Comparison of ENCODE assay signal across 12 cellular contexts in genomic region chr4:77001907-77002306, GRCh38. TPM values are rescaled to one million over a fixed set of nuclear protein-coding genes. Genes with fewer than 3 reads are reported as not detected.
DNase-seq lines count a peak whose midpoint lies in the region; ATAC-seq and TF ChIP-seq lines count a peak whose summit lies in the region.
"Had no signal": no experiment of that assay in that cellular context is flagged by ENCODE, and none has a peak within 500 bp of the region (broad histone marks: within the 10 kb centered on the region; RNA-seq: fewer than 3 reads in every experiment).

No MANE protein-coding gene starts in this region.

- H3K4me3 ChIP-seq in esophagus squamous epithelium (no peak overlapping the region), neural progenitor cell (no peak overlapping the region)

- H3K9me3 ChIP-seq in esophagus squamous epithelium (no peaks in the 10 kb centered on the region), neural progenitor cell (ENCODE audit: low read depth) (no peaks in the 10 kb centered on the region)

- no peaks in the 10 kb centered on the region for H3K27me3 Mint-ChIP-seq in neural progenitor cell (ENCODE audit: insufficient read depth, low read depth)
- H3K27me3 Mint-ChIP-seq: stimulated activated memory B cell treated with anti-CD40 and anti-IgM and Interleukin-4, amounts not matched to agents 10 μg/mL and 1 μg/mL and 100 μg/mL, for 72 hours had no signal

- H3K79me2 ChIP-seq in neural progenitor cell (ENCODE audit: low read depth) = no peaks in the 10 kb centered on the region

- H2AFZ ChIP-seq in neural progenitor cell (replicated peaks) = no peak overlapping the region

- peaks cover 3% of the 10 kb centered on the region for H3K9me3 Mint-ChIP-seq in neural progenitor cell
- H3K9me3 Mint-ChIP-seq: activated naive CD4-positive, alpha-beta T cell treated with anti-CD3 and anti-CD28 coated beads for 36 hours; stimulated activated memory B cell treated with anti-CD40 and anti-IgM and Interleukin-4, amounts not matched to agents 10 μg/mL and 1 μg/mL and 100 μg/mL, for 72 hours had no signal

- no peak overlapping the region for H3K9ac ChIP-seq in neural progenitor cell

- H3K4me2 ChIP-seq in neural progenitor cell = peak overlapping the region; percentile 19

- no peak for ATAC-seq in GM21717 (IDR thresholded peaks at IDR 0.05; ENCODE audit: unreplicated experiment)
- no peak for ATAC-seq in HG02852 (IDR thresholded peaks at IDR 0.05; ENCODE audit: unreplicated experiment)
- ATAC-seq: stimulated activated memory B cell treated with anti-CD40 and anti-IgM and Interleukin-4, amounts not matched to agents 10 μg/mL and 1 μg/mL and 100 μg/mL, for 72 hours had no signal

- H3K27ac Mint-ChIP-seq in neural progenitor cell = peak overlapping the region; percentile 83
- H3K27ac Mint-ChIP-seq: activated naive CD4-positive, alpha-beta T cell treated with anti-CD3 and anti-CD28 coated beads for 36 hours; stimulated activated memory B cell treated with anti-CD40 and anti-IgM and Interleukin-4, amounts not matched to agents 10 μg/mL and 1 μg/mL and 100 μg/mL, for 72 hours had no signal

- H3K36me3 ChIP-seq in esophagus squamous epithelium (peaks cover 0 to 35% (median 3%) of the 10 kb centered on the region in 3 donors), neural progenitor cell (peaks cover 12% of the 10 kb centered on the region)

- H3K4me1 ChIP-seq in esophagus squamous epithelium (peaks cover 13 to 30% (median 15%) of the 10 kb centered on the region in 3 donors), neural progenitor cell (peaks cover 19% of the 10 kb centered on the region)

- peaks cover 39% of the 10 kb centered on the region for H3K4me1 Mint-ChIP-seq in neural progenitor cell
- H3K4me1 Mint-ChIP-seq: stimulated activated memory B cell treated with anti-CD40 and anti-IgM and Interleukin-4, amounts not matched to agents 10 μg/mL and 1 μg/mL and 100 μg/mL, for 72 hours had no signal

- H3K27ac ChIP-seq in esophagus squamous epithelium (peak overlapping the region; percentile 13 to 43 (median 42)), neural progenitor cell (peak overlapping the region; percentile 80)

- intact Hi-C loops in esophagus squamous epithelium (cut with DNase I) = no loop called here

- peaks cover 47% of the 10 kb centered on the region for H3K36me3 Mint-ChIP-seq in neural progenitor cell

- no peak for TF ChIP-seq POLR2A in esophagus squamous epithelium (IDR thresholded peaks at IDR 0.05)

- 5 to 11% methylated on average over 1 of the region's 1 CpG for WGBS in esophagus squamous epithelium, 2 donors

- DNase-seq in H4 (ENCODE audit: low spot score) (peak; percentile 44), RPMI7951 (ENCODE audit: low read depth) (peak; percentile 75), esophagus squamous epithelium (lab: John Stamatoyannopoulos, UW) (no peak), neural progenitor cell (ENCODE audit: low spot score) (peak; percentile 46), activated gamma-delta T cell treated with Interleukin-2 at 50 U/mL for 16 hours (no peak), mucosa of gallbladder (ENCODE audit: low spot score) (no peak)
- DNase-seq: activated naive CD4-positive, alpha-beta T cell treated with anti-CD3 and anti-CD28 coated beads for 36 hours; NCI-H446; right cardiac atrium had no signal

- no peak for TF ChIP-seq CTCF in esophagus squamous epithelium (IDR thresholded peaks at IDR 0.05)
- no peak for TF ChIP-seq CTCF in neural progenitor cell (IDR thresholded peaks at IDR 0.05)

- H3F3A ChIP-seq in neural progenitor cell (ENCODE audit: low read depth) = peaks cover 43% of the 10 kb centered on the region

- H3K4me3 Mint-ChIP-seq in neural progenitor cell = no peak overlapping the region
- H3K4me3 Mint-ChIP-seq: activated naive CD4-positive, alpha-beta T cell treated with anti-CD3 and anti-CD28 coated beads for 36 hours; stimulated activated memory B cell treated with anti-CD40 and anti-IgM and Interleukin-4, amounts not matched to agents 10 μg/mL and 1 μg/mL and 100 μg/mL, for 72 hours had no signal

- H3K27me3 ChIP-seq in esophagus squamous epithelium = no peaks in the 10 kb centered on the region
- no peaks in the 10 kb centered on the region for H3K27me3 ChIP-seq in neural progenitor cell

- H4K20me1 ChIP-seq in neural progenitor cell (ENCODE audit: low read depth) = peaks cover 9% of the 10 kb centered on the region

RNA-seq across cellular contexts. Expression of gene SEPTIN11, which starts 52.4 kb away (rescaled TPM):
- 43.8 and 76.4 TPM in 2 replicates for total RNA-seq in H4 (2014; rRNA removed; shearing (Covaris generic))
- total RNA-seq in RPMI7951 (2014; rRNA removed; shearing (Covaris generic)) = 90.5 and 95.3 TPM in 2 replicates
- total RNA-seq in esophagus squamous epithelium = 10 to 100 TPM; 10.4 to 56.6 (median 36.3) TPM
- total RNA-seq in neural progenitor cell (ENCODE audit: low replicate concordance) = 124 and 183 TPM in 2 replicates
- 64.0 TPM for total RNA-seq in mucosa of gallbladder

Comparison
In these comparisons a context has a peak if more than half of its experiments do, and no peak if none do; other contexts are left out.
1. DNase-seq: peak in H4 (single experiment), RPMI7951 (single experiment) and neural progenitor cell (single experiment); none in esophagus squamous epithelium (single experiment), activated gamma-delta T cell treated with Interleukin-2 at 50 U/mL for 16 hours (single experiment) and mucosa of gallbladder (single experiment).